In genomic region chr2:41109744-41110143, GRCh38 we compare ENCODE assay signal across 4 cellular contexts.
TF ChIP-seq lines count a peak whose summit lies in the region.

No MANE protein-coding gene starts in this region.

TF ChIP-seq in HepG2, 621 proteins besides CTCF, POLR2A, EP300 and RAD21:
- TF ChIP-seq ZBTB21 (CRISPR knock-in tag; IDR thresholded peaks at IDR 0.05) (no peak), CEBPB (IDR thresholded peaks at IDR 0.05; ENCODE audit: borderline replicate concordance, low read depth, low read length) (peak; percentile 52; the same call in 1 of the 2 replicates)
TF ChIP-seq in HepG2: peak in this region for 1.

TF ChIP-seq in IMR-90, 13 proteins besides CTCF, POLR2A, EP300 and RAD21:
- TF ChIP-seq BHLHE40 (IDR thresholded peaks at IDR 0.05; ENCODE audit: low read depth, low read length) = no peak
- no peak for TF ChIP-seq CHD1 (IDR thresholded peaks at IDR 0.05; ENCODE audit: low read depth, low read length)
- TF ChIP-seq CEBPB (IDR thresholded peaks at IDR 0.05; ENCODE audit: low read depth, low read length) = peak; percentile 76

TF ChIP-seq in K562, 482 proteins besides CTCF, POLR2A, EP300 and RAD21:
- TF ChIP-seq CEBPB (tag; IDR thresholded peaks at IDR 0.05) = peak; percentile 42; the same call in 1 of the 2 replicates
- no peak for TF ChIP-seq HDAC6 (IDR thresholded peaks at IDR 0.05; ENCODE audit: low read depth, low read length)
- no peak for TF ChIP-seq CEBPG (CRISPR knock-in tag; IDR thresholded peaks at IDR 0.05)
- peak in 1 of 2 experiments; percentile 69; a peak in 2 of 4 replicates for TF ChIP-seq CEBPG (tag; conservative IDR thresholded peaks at IDR 0.05 in 1 of 2, IDR thresholded peaks at IDR 0.05 in 1 of 2)

TF ChIP-seq in H1, 55 proteins besides CTCF, POLR2A, EP300 and RAD21:
- peak; percentile 69; the same call in 1 of the 2 replicates for TF ChIP-seq CEBPB (IDR thresholded peaks at IDR 0.05; ENCODE audit: low read depth, low read length)
- TF ChIP-seq HDAC6 (IDR thresholded peaks at IDR 0.05; ENCODE audit: low read depth, low read length) = no peak
- TF ChIP-seq CREB1 (IDR thresholded peaks at IDR 0.05) = no peak
TF ChIP-seq in H1: peak in this region for 1.
